In the genomic region with DNA sequence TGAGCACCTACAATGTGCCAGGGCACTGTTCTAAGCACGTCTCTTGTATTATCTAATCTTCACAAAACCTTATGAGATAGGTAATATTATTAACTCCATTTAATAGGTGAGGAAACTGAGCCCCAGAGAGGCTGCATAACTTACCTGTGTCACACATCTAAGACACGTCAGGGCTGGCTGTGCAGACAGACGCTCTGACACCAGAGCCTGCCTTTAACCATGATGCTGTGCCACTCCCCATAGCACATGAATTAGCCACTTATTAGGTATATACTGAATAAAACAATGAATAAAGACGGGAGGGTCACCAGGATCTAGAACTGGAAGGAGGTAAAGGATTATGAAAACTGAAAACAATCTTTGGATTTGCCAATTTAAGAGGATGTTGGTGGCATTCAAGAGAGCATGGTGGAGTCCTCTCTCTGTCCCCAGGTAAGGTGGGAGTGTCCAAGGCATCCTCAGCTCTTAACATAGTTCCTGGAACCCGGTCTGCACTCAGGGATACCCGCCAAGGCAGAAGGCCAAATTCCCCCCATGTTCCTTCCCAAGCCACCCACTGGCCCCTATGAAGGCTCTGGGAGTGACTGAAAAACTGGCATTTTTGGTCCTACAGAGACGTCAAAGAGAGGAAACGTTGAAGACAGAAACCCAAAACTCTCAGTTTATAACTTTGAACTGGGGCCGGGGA, we compare ENCODE assay signal across 16 cellular contexts.
A peak's percentile ranks its signal among the peaks of the same experiment; 100 is the strongest.
DNase-seq lines count a peak whose midpoint lies in the region; ATAC-seq and TF ChIP-seq lines count a peak whose summit lies in the region.
"Had no signal": no experiment of that assay in that cellular context is flagged by ENCODE, and none has a peak within 500 bp of the region (broad histone marks: within the 10 kb centered on the region; RNA-seq: fewer than 3 reads in every experiment).

No MANE protein-coding gene starts in this region.

- no peaks in the 10 kb centered on the region for H3K27me3 Mint-ChIP-seq in MCF 10A (ENCODE audit: insufficient read depth, unreplicated experiment)
- no peaks in the 10 kb centered on the region for H3K27me3 Mint-ChIP-seq in activated CD4-positive, alpha-beta memory T cell treated with anti-CD3 and anti-CD28 coated beads for 36 hours
- no peaks in the 10 kb centered on the region for H3K27me3 Mint-ChIP-seq in effector memory CD8-positive, alpha-beta T cell
- H3K27me3 Mint-ChIP-seq in CD14-positive monocyte (ENCODE audit: low read depth in 3 of 3) = peaks cover 2 to 3% (median 2%) of the 10 kb centered on the region in 3 donors

- no peak overlapping the region for H3K4me2 ChIP-seq in mammary epithelial cell (ENCODE audit: insufficient read depth, low read depth, low read length)

- CTCF ChIA-PET in mammary epithelial cell (lab: Charles Lee; ENCODE audit: low non-redundant PET) (interaction anchor here (0.5 kb wide), 1 partner anchor 97 kb away, joined by 3 read pairs; no protein-coding TSS in a partner anchor), MCF 10A (lab: Yijun Ruan, JAX) (interaction anchor here (0.6 to 1.0 kb wide), 3 partner anchors 55 to 162 kb away, joined by 3 read pairs; no protein-coding TSS in a partner anchor)
- CTCF ChIA-PET in activated CD4-positive, alpha-beta memory T cell treated with anti-CD3 and anti-CD28 coated beads for 36 hours (lab: Charles Lee) = interaction anchor here (1.1 to 2.1 kb wide), 3 partner anchors 20 to 244 kb away, joined by 3 to 6 read pairs (median 3); no protein-coding TSS in a partner anchor

- no peak for TF ChIP-seq EP300 in tibial nerve (IDR thresholded peaks at IDR 0.05)

- H3K4me3 ChIP-seq in mammary epithelial cell (replicated peaks in 1 of 3; ENCODE audit: insufficient read depth in 1 of 3, low read depth in 2 of 3, low read length in 3 of 3) (no peak overlapping the region), tibial nerve (no peak overlapping the region)
- H3K4me3 ChIP-seq: colonic mucosa, left lung, mucosa of descending colon had no signal

- H3K36me3 ChIP-seq in mammary epithelial cell (ENCODE audit: insufficient read depth, low read length) (no peaks in the 10 kb centered on the region), tibial nerve (no peaks in the 10 kb centered on the region)
- H3K36me3 ChIP-seq: colonic mucosa, left lung had no signal

- peak; percentile 4 for ATAC-seq in effector memory CD8-positive, alpha-beta T cell (replicated peaks)
- no peak for ATAC-seq in sciatic nerve
- ATAC-seq: left lung had no signal

- H3K27me3 ChIP-seq in mammary epithelial cell (ENCODE audit: insufficient read depth, low read length) = no peaks in the 10 kb centered on the region
- no peaks in the 10 kb centered on the region for H3K27me3 ChIP-seq in tibial nerve
- H3K27me3 ChIP-seq: colonic mucosa, left lung, testis had no signal

- BruUV-seq in mammary epithelial cell (replicated peaks; lab: Mats Ljungman, UMichigan) = no TSS peak
- BruUV-seq in MCF 10A (replicated peaks; lab: Mats Ljungman, UMichigan) = no TSS peak

- H3K9me3 ChIP-seq in mammary epithelial cell (replicated peaks; ENCODE audit: insufficient read depth, low read length) (no peaks in the 10 kb centered on the region), tibial nerve (no peaks in the 10 kb centered on the region)
- H3K9me3 ChIP-seq: colonic mucosa, left lung, mucosa of descending colon, testis had no signal

- H3K36me3 Mint-ChIP-seq in MCF 10A (ENCODE audit: insufficient read depth, unreplicated experiment) = peaks cover 22% of the 10 kb centered on the region
- no peaks in the 10 kb centered on the region for H3K36me3 Mint-ChIP-seq in activated CD4-positive, alpha-beta memory T cell treated with anti-CD3 and anti-CD28 coated beads for 36 hours
- peaks cover 7% of the 10 kb centered on the region for H3K36me3 Mint-ChIP-seq in effector memory CD8-positive, alpha-beta T cell (ENCODE audit: insufficient read depth)
- H3K36me3 Mint-ChIP-seq in CD14-positive monocyte = no peaks in the 10 kb centered on the region

- DNase-seq in mammary epithelial cell = peak; percentile 58
- DNase-seq in MCF 10A (ENCODE audit: unreplicated experiment) = no peak
- DNase-seq in activated CD4-positive, alpha-beta memory T cell treated with anti-CD3 and anti-CD28 coated beads for 36 hours = no peak
- no peak for DNase-seq in effector memory CD8-positive, alpha-beta T cell
- no peak for DNase-seq in tibial nerve (ENCODE audit: low spot score in 2 of 2)
- DNase-seq in NCI-H1436 (lab: John Stamatoyannopoulos, UW) = no peak
- no peak for DNase-seq in CD14-positive monocyte (ENCODE audit: low spot score)
- DNase-seq in sciatic nerve (ENCODE audit: low spot score) = no peak
- DNase-seq: colonic mucosa, DMS 273 treated with DMSO at 0.1 percent for 48 hours, foreskin melanocyte, NCI-H2227 treated with DMSO at 0.1 percent for 48 hours, testis had no signal

- WGBS in mammary epithelial cell (ENCODE audit: low coverage, missing lambda C conversion rate) = 74% methylated on average over 8 of the region's 9 CpGs
- WGBS in tibial nerve, 2 donors = 86 to 89% methylated on average over 9 of the region's 9 CpGs

- H3K4me3 Mint-ChIP-seq in MCF 10A (ENCODE audit: unreplicated experiment) (no peak overlapping the region), CD14-positive monocyte (no peak overlapping the region)
- peak overlapping the region; percentile 72 for H3K4me3 Mint-ChIP-seq in activated CD4-positive, alpha-beta memory T cell treated with anti-CD3 and anti-CD28 coated beads for 36 hours
- H3K4me3 Mint-ChIP-seq in effector memory CD8-positive, alpha-beta T cell = peak overlapping the region; percentile 77 to 85

- no peaks in the 10 kb centered on the region for H4K20me1 ChIP-seq in mammary epithelial cell (ENCODE audit: insufficient read depth, low read length)

- no peak for TF ChIP-seq POLR2A in tibial nerve (IDR thresholded peaks at IDR 0.05)

- H3K27ac Mint-ChIP-seq in MCF 10A (ENCODE audit: low read depth, unreplicated experiment) = no peak overlapping the region
- H3K27ac Mint-ChIP-seq in activated CD4-positive, alpha-beta memory T cell treated with anti-CD3 and anti-CD28 coated beads for 36 hours = peak overlapping the region; percentile 93
- peak overlapping the region; percentile 62 to 81 for H3K27ac Mint-ChIP-seq in effector memory CD8-positive, alpha-beta T cell
- no peak overlapping the region for H3K27ac Mint-ChIP-seq in CD14-positive monocyte

- H3K27ac ChIP-seq in mammary epithelial cell (ENCODE audit: insufficient read depth, low read depth, low read length) (no peak overlapping the region), tibial nerve (peak overlapping the region in 3 of 4 donors; percentile 32 to 95 (median 85))
- H3K27ac ChIP-seq: left lung, RWPE1, testis had no signal

- no peak overlapping the region for H3K9ac ChIP-seq in mammary epithelial cell (ENCODE audit: insufficient read depth, low read length)

- peaks cover 42% of the 10 kb centered on the region for H3K4me1 Mint-ChIP-seq in MCF 10A (ENCODE audit: insufficient read depth, unreplicated experiment)
- H3K4me1 Mint-ChIP-seq in activated CD4-positive, alpha-beta memory T cell treated with anti-CD3 and anti-CD28 coated beads for 36 hours (ENCODE audit: low read depth) = peaks cover 73% of the 10 kb centered on the region
- H3K4me1 Mint-ChIP-seq in effector memory CD8-positive, alpha-beta T cell (ENCODE audit: low read depth in 2 of 2) = peaks cover 63 to 66% of the 10 kb centered on the region in 2 donors
- H3K4me1 Mint-ChIP-seq in CD14-positive monocyte = peaks cover 10% of the 10 kb centered on the region

- H3K79me2 ChIP-seq in mammary epithelial cell (ENCODE audit: insufficient read depth, low read length) = no peaks in the 10 kb centered on the region

- intact Hi-C loops in mammary epithelial cell (cut with micrococcal nuclease) (no loop called here), MCF 10A (cut with micrococcal nuclease) (no loop called here), CD14-positive monocyte (cut with micrococcal nuclease) (no loop called here), sciatic nerve (cut with DNase I) (no loop called here)
- intact Hi-C loops in activated CD4-positive, alpha-beta memory T cell treated with anti-CD3 and anti-CD28 coated beads for 36 hours (cut with micrococcal nuclease) = loop anchor here (1.0 to 5.0 kb wide), 3 partner anchors 40 to 476 kb away; no protein-coding TSS in a partner anchor

- dilution Hi-C loops in mammary epithelial cell (cut with HindIII; ENCODE audit: low sequenced_read_pairs) = no loop called here

- in situ Hi-C loops in mammary epithelial cell (cut with MboI; ENCODE audit: low sequenced_read_pairs in 2 of 2) = no loop called here

- H3K9me3 Mint-ChIP-seq in MCF 10A (ENCODE audit: unreplicated experiment) (no peaks in the 10 kb centered on the region), CD14-positive monocyte (peaks cover 0 to 3% (median 0%) of the 10 kb centered on the region in 7 donors)
- H3K9me3 Mint-ChIP-seq in activated CD4-positive, alpha-beta memory T cell treated with anti-CD3 and anti-CD28 coated beads for 36 hours = no peaks in the 10 kb centered on the region
- H3K9me3 Mint-ChIP-seq in effector memory CD8-positive, alpha-beta T cell = no peaks in the 10 kb centered on the region

- TF ChIP-seq CTCF in mammary epithelial cell (conservative IDR thresholded peaks at IDR 0.05 in 1 of 2, IDR thresholded peaks at IDR 0.05 in 1 of 2; ENCODE audit: extremely low read depth in 1 of 2, insufficient read depth in 1 of 2, low read depth in 1 of 2, low read length in 2 of 2) = no peak
- TF ChIP-seq CTCF in MCF 10A (IDR thresholded peaks at IDR 0.05; ENCODE audit: unreplicated experiment) = no peak
- TF ChIP-seq CTCF in tibial nerve (IDR thresholded peaks at IDR 0.05) = no peak
- no peak for TF ChIP-seq CTCF in CD14-positive monocyte (IDR thresholded peaks at IDR 0.05)

- H3K4me1 ChIP-seq in mammary epithelial cell (ENCODE audit: insufficient read depth, low read length) = peaks cover 33% of the 10 kb centered on the region
- H3K4me1 ChIP-seq in tibial nerve = peaks cover 0 to 50% (median 35%) of the 10 kb centered on the region in 4 donors
- H3K4me1 ChIP-seq: colonic mucosa had no signal

- no peak overlapping the region for H2AFZ ChIP-seq in mammary epithelial cell (ENCODE audit: low read depth, low read length)

- POLR2A ChIA-PET in MCF 10A (lab: Yijun Ruan, JAX) = interaction anchor here (2.2 kb wide), 1 partner anchor 13 kb away, joined by 12 read pairs; no protein-coding TSS in a partner anchor
- POLR2A ChIA-PET in activated CD4-positive, alpha-beta memory T cell treated with anti-CD3 and anti-CD28 coated beads for 36 hours (lab: Charles Lee) = interaction anchor here (1.2 to 1.7 kb wide), 3 partner anchors 20 to 477 kb away, joined by 4 to 7 read pairs (median 4); no protein-coding TSS in a partner anchor

Comparison
In these comparisons a context has a peak if more than half of its experiments do, and no peak if none do; other contexts are left out.
1. H3K27ac Mint-ChIP-seq: peak in activated CD4-positive, alpha-beta memory T cell treated with anti-CD3 and anti-CD28 coated beads for 36 hours (single experiment) and effector memory CD8-positive, alpha-beta T cell (2 of 2); none in MCF 10A (single experiment) and CD14-positive monocyte (0 of 7).
2. H3K4me3 Mint-ChIP-seq: peak in activated CD4-positive, alpha-beta memory T cell treated with anti-CD3 and anti-CD28 coated beads for 36 hours (single experiment) and effector memory CD8-positive, alpha-beta T cell (2 of 2); none in MCF 10A (single experiment) and CD14-positive monocyte (0 of 2).